Comparison of ENCODE assay signal across 8 cellular contexts in genomic region chr13:110713981-110714797, GRCh38. TPM values are rescaled to one million over a fixed set of nuclear protein-coding genes. Genes with fewer than 3 reads are reported as not detected.
DNase-seq lines count a peak whose midpoint lies in the region; ATAC-seq and TF ChIP-seq lines count a peak whose summit lies in the region.

No MANE protein-coding gene starts in this region.

- no peak for TF ChIP-seq POLR2A in HCT116 (IDR thresholded peaks at IDR 0.05; ENCODE audit: borderline replicate concordance, extremely low read depth, insufficient read depth, insufficient read length)

- peak overlapping the region; percentile 98 for H3K4me2 ChIP-seq in HCT116 (ENCODE audit: low read length)

- DNase-seq in A673 (ENCODE audit: low spot score), result peak; percentile 39
- DNase-seq in HCT116 (ENCODE audit: low read depth, low spot score), result no peak
- DNase-seq in T follicular helper cell (ENCODE audit: low read depth), result peak; percentile 72
- peak in 48 of 56 donors; percentile 9 to 78 (median 48) for DNase-seq in amygdala (lab: John Stamatoyannopoulos, UW)
- DNase-seq in hepatic stellate cell (ENCODE audit: low spot score), result peak; percentile 29
- DNase-seq in sciatic nerve (ENCODE audit: low spot score), result peak; percentile 78

- H4K20me1 ChIP-seq in HCT116 (ENCODE audit: insufficient read depth), result peaks cover 26% of the 10 kb centered on the region

- H2AFZ ChIP-seq in HCT116 (ENCODE audit: low read depth, low read length, poor library complexity, severe bottlenecking), result no peak overlapping the region

- H3K4me3 ChIP-seq in A673 (ENCODE audit: low read depth, low read length, poor library complexity, severe bottlenecking), result peak overlapping the region; percentile 95
- H3K4me3 ChIP-seq in HCT116 (replicated peaks in 1 of 2; ENCODE audit: low read depth in 1 of 2, low read length in 2 of 2), result peak overlapping the region; percentile 88

- CTCF ChIA-PET in A673 (lab: Charles Lee), result no interaction called here
- CTCF ChIA-PET in HCT116 (lab: Charles Lee), result no interaction called here

- H3K79me2 ChIP-seq in HCT116 (ENCODE audit: insufficient read depth, low read length), result peaks cover 49% of the 10 kb centered on the region

- BruUV-seq in A673 (replicated peaks; lab: Mats Ljungman, UMichigan) (no TSS peak), HCT116 (replicated peaks; lab: Mats Ljungman, UMichigan) (no TSS peak)

- peaks cover 4% of the 10 kb centered on the region for H3K4me1 ChIP-seq in A673 (ENCODE audit: insufficient read depth, low read length, poor library complexity, severe bottlenecking)
- peaks cover 15 to 32% of the 10 kb centered on the region in 2 experiments; a peak in 3 of 4 replicates for H3K4me1 ChIP-seq in HCT116 (ENCODE audit: control insufficient read depth in 1 of 2, insufficient read depth in 2 of 2, low read length in 2 of 2)

- RAD21 ChIA-PET in HCT116 (lab: Charles Lee; ENCODE audit: low non-redundant PET in 1 of 2, low total read pairs in 2 of 2, uncharacterized antibody in 2 of 2, unreplicated experiment in 2 of 2), result interaction anchor here in 1 of 2 experiments (1.0 kb wide), 1 partner anchor 8 kb away, joined by 3 read pairs; the partner anchor contains the start of gene CARS2

- no peak for TF ChIP-seq RAD21 in HCT116 (IDR thresholded peaks at IDR 0.05; ENCODE audit: low read depth)

- H3K27ac ChIP-seq in A673 (ENCODE audit: low read depth, low read length, poor library complexity, severe bottlenecking) (peak overlapping the region; percentile 99), HCT116 (ENCODE audit: low read depth, low read length) (peak overlapping the region; percentile 98)

- no peak for TF ChIP-seq CTCF in A673 (conservative IDR thresholded peaks at IDR 0.05; ENCODE audit: low read depth, low read length)
- no peak for TF ChIP-seq CTCF in HCT116 (IDR thresholded peaks at IDR 0.05 in 2 of 3, conservative IDR thresholded peaks at IDR 0.05 in 1 of 3; ENCODE audit: borderline replicate concordance in 1 of 3, insufficient read depth in 1 of 3, low read depth in 2 of 3, low read length in 2 of 3)

- intact Hi-C loops in A673 (cut with micrococcal nuclease; ENCODE audit: unreplicated experiment), result loop anchor here (2.0 to 10.0 kb wide), 3 partner anchors 201 to 489 kb away; partner anchors contain the start of gene ANKRD10
- intact Hi-C loops in HCT116 (cut with micrococcal nuclease), result loop anchor here (2.0 to 10.0 kb wide), 3 partner anchors 157 to 251 kb away; partner anchors contain the start of gene ANKRD10
- intact Hi-C loops in sciatic nerve (cut with DNase I), result no loop called here

- POLR2A ChIA-PET in A673 (lab: Charles Lee; ENCODE audit: low non-redundant PET), result no interaction called here
- POLR2A ChIA-PET in HCT116 (lab: Charles Lee), result interaction anchor here (0.6 to 4.2 kb wide), 5 partner anchors 8 to 200 kb away, joined by 3 to 40 read pairs (median 5); partner anchors contain the start of genes ANKRD10 and CARS2

- no peaks in the 10 kb centered on the region for H3K9me2 ChIP-seq in HCT116 (ENCODE audit: insufficient read depth)

- H3K27me3 ChIP-seq in A673 (replicated peaks; ENCODE audit: insufficient read depth, low read depth, low read length, poor library complexity), result no peaks in the 10 kb centered on the region
- H3K27me3 ChIP-seq in HCT116 (ENCODE audit: insufficient read depth, low read length), result no peaks in the 10 kb centered on the region

- H3K9ac ChIP-seq in HCT116 (ENCODE audit: low read length), result peak overlapping the region; percentile 95

- ATAC-seq in HCT116 (no peak), sciatic nerve (no peak), GM21526 (IDR thresholded peaks at IDR 0.05; ENCODE audit: low FRiP score, unreplicated experiment) (no peak), GM21619 (IDR thresholded peaks at IDR 0.05; ENCODE audit: unreplicated experiment) (no peak)

- no peaks in the 10 kb centered on the region for H3K36me3 ChIP-seq in A673 (ENCODE audit: insufficient read depth, low read length, poor library complexity, severe bottlenecking)
- H3K36me3 ChIP-seq in HCT116 (ENCODE audit: control insufficient read depth in 1 of 2, insufficient read depth in 2 of 2, low read length in 2 of 2), result no peaks in the 10 kb centered on the region; a peak in 1 of 4 replicates

- H3K9me3 ChIP-seq in A673 (ENCODE audit: low read depth, low read length, poor library complexity, severe bottlenecking) (no peaks in the 10 kb centered on the region), HCT116 (ENCODE audit: control insufficient read depth in 1 of 2, insufficient read depth in 1 of 2, low read depth in 1 of 2, low read length in 2 of 2) (no peaks in the 10 kb centered on the region)

TF ChIP-seq in HCT116, 20 proteins besides CTCF, POLR2A, EP300 and RAD21:
- TF ChIP-seq CBX3 (IDR thresholded peaks at IDR 0.05; ENCODE audit: low read depth) (no peak), ATF3 (IDR thresholded peaks at IDR 0.05) (no peak), EZH2phosphoT487 (IDR thresholded peaks at IDR 0.05; ENCODE audit: borderline replicate concordance) (no peak), EZH2 (IDR thresholded peaks at IDR 0.05) (no peak), REST (IDR thresholded peaks at IDR 0.05; ENCODE audit: low read depth) (no peak), ELF1 (IDR thresholded peaks at IDR 0.05; ENCODE audit: borderline replicate concordance, low read depth) (no peak), FOSL1 (IDR thresholded peaks at IDR 0.05; ENCODE audit: low read depth) (no peak)

RNA-seq across cellular contexts. Expression of gene ING1, which starts 0.7 kb away (rescaled TPM):
- 19.3 and 22.0 TPM in 2 replicates for total RNA-seq in A673 (2021)
- total RNA-seq in HCT116 (2021; ENCODE audit: unreplicated experiment), result 27.0 TPM
- polyA plus RNA-seq in HCT116 (2012), result 39.5 and 56.8 TPM in 2 replicates
- 17.4 TPM for total RNA-seq in sciatic nerve

RNA-seq across cellular contexts. Expression of gene CARS2, which starts 8.3 kb away (rescaled TPM):
- total RNA-seq in A673 (2021) (66.3 and 71.4 TPM in 2 replicates), HCT116 (2021; ENCODE audit: unreplicated experiment) (52.9 TPM), sciatic nerve (66.5 TPM)
- 26.7 and 36.1 TPM in 2 replicates for polyA plus RNA-seq in HCT116 (2012)
